In genomic region chr3:99900248-99900647, GRCh38 we compare ENCODE assay signal across 18 cellular contexts.
DNase-seq lines count a peak whose midpoint lies in the region; ATAC-seq and TF ChIP-seq lines count a peak whose summit lies in the region.
"Had no signal": no experiment of that assay in that cellular context is flagged by ENCODE, and none has a peak within 500 bp of the region (broad histone marks: within the 10 kb centered on the region; RNA-seq: fewer than 3 reads in every experiment).

No MANE protein-coding gene starts in this region.

- ATAC-seq in PC-3 (no peak), GM19324 (IDR thresholded peaks at IDR 0.05; ENCODE audit: low FRiP score, unreplicated experiment) (no peak)

- WGBS in GM23248 (ENCODE audit: low coverage in 1 of 2, low lambda C conversion rate in 2 of 2, missing lambda C conversion rate in 2 of 2), 2 experiments: 97 to 100% methylated on average over 1 of the region's 1 CpG
- WGBS in smooth muscle cell (ENCODE audit: low lambda C conversion rate): 100% methylated on average over 1 of the region's 1 CpG

- H2AFZ ChIP-seq in GM23248 (no peak overlapping the region), PC-3 (ENCODE audit: low read length) (no peak overlapping the region), smooth muscle cell (ENCODE audit: low read depth) (no peak overlapping the region)

- CTCF ChIA-PET in PC-3 (lab: Charles Lee): interaction anchor here (0.9 kb wide), 1 partner anchor 354 kb away, joined by 6 read pairs; no protein-coding TSS in a partner anchor

- H3K4me1 ChIP-seq in GM23248 (ENCODE audit: insufficient read depth): peaks cover 61% of the 10 kb centered on the region
- peaks cover 58% of the 10 kb centered on the region for H3K4me1 ChIP-seq in PC-3 (ENCODE audit: insufficient read depth, low read length)
- H3K4me1 ChIP-seq in smooth muscle cell (ENCODE audit: low read depth): peaks cover 24% of the 10 kb centered on the region

- peaks cover 8% of the 10 kb centered on the region; the same call in 1 of the 2 replicates for H3K79me2 ChIP-seq in GM23248 (ENCODE audit: insufficient read depth)
- peaks cover 77% of the 10 kb centered on the region for H3K79me2 ChIP-seq in PC-3 (ENCODE audit: low read length)
- H3K79me2 ChIP-seq in smooth muscle cell (ENCODE audit: low read depth): no peaks in the 10 kb centered on the region

- H3K9me2 ChIP-seq in GM23248 (ENCODE audit: insufficient read depth): no peaks in the 10 kb centered on the region
- H3K9me2 ChIP-seq in PC-3 (replicated peaks; ENCODE audit: low read length): no peaks in the 10 kb centered on the region

- H3K4me2 ChIP-seq in GM23248 (ENCODE audit: unreplicated experiment) (no peak overlapping the region), PC-3 (ENCODE audit: low read length) (peak overlapping the region; percentile 76), smooth muscle cell (no peak overlapping the region)

- TF ChIP-seq CTCF in PC-3 (conservative IDR thresholded peaks at IDR 0.05; ENCODE audit: low read depth, low read length): no peak
- no peak for TF ChIP-seq CTCF in smooth muscle cell (IDR thresholded peaks at IDR 0.05; ENCODE audit: borderline replicate concordance, insufficient read depth, poor library complexity, severe bottlenecking)

- DNase-seq in GM23248 (no peak), PC-3 (no peak), epithelial cell of prostate (ENCODE audit: low read depth, low spot score) (no peak), smooth muscle cell (lab: John Stamatoyannopoulos, UW; ENCODE audit: unreplicated experiment) (no peak), GOT3 (lab: John Stamatoyannopoulos, UW) (no peak), medulla oblongata (ENCODE audit: extremely low spot score) (no peak)
- DNase-seq: KBM-7; NCI-H1092 treated with DMSO at 0.1 percent for 48 hours; NCI-H1694; NCI-H2107; NCI-H226; NCI-H526 treated with DMSO at 0.1 percent for 48 hours; NK-92 treated with Interleukin-12 subunit alpha and Interleukin-12 subunit beta, amount 100 ng/mL, for 24 hours; OCI-M1 had no signal

- intact Hi-C loops in PC-3 (cut with micrococcal nuclease): loop anchor here (2.0 to 5.0 kb wide), 2 partner anchors 147 to 362 kb away; partner anchors contain the start of gene TBC1D23

- H3K27ac ChIP-seq in GM23248 (peak overlapping the region; percentile 71; the same call in 1 of the 2 replicates), PC-3 (ENCODE audit: low read length) (peak overlapping the region; percentile 82), epithelial cell of prostate (peak overlapping the region; percentile 95), smooth muscle cell (ENCODE audit: low read depth) (peak overlapping the region; percentile 96)

- no peaks in the 10 kb centered on the region for H3K27me3 ChIP-seq in GM23248 (replicated peaks; ENCODE audit: insufficient read depth)
- no peaks in the 10 kb centered on the region for H3K27me3 ChIP-seq in PC-3 (ENCODE audit: low read length)
- H3K27me3 ChIP-seq in smooth muscle cell (ENCODE audit: low read depth): no peaks in the 10 kb centered on the region
- H3K27me3 ChIP-seq: BLaER1 treated with 17β-estradiol and CSF1 and Interleukin-3, amounts not matched to agents 10 nM and 100 nM had no signal

- H3F3A ChIP-seq in GM23248 (ENCODE audit: insufficient read depth) (peaks cover 51% of the 10 kb centered on the region), PC-3 (ENCODE audit: low read length, unreplicated experiment) (peaks cover 9% of the 10 kb centered on the region), smooth muscle cell (ENCODE audit: low read depth) (peaks cover 10% of the 10 kb centered on the region)

- H3K36me3 ChIP-seq in GM23248 (ENCODE audit: low read depth): no peaks in the 10 kb centered on the region
- no peaks in the 10 kb centered on the region for H3K36me3 ChIP-seq in PC-3 (ENCODE audit: low read depth, low read length)
- no peaks in the 10 kb centered on the region for H3K36me3 ChIP-seq in smooth muscle cell (ENCODE audit: low read depth)
- H3K36me3 ChIP-seq: BLaER1 treated with 17β-estradiol and CSF1 and Interleukin-3, amounts not matched to agents 10 nM and 100 nM; HAP-1 had no signal

- no TSS peak for BruUV-seq in PC-3 (replicated peaks; lab: Mats Ljungman, UMichigan)

- H3K9me3 ChIP-seq in GM23248 (ENCODE audit: low read depth) (no peaks in the 10 kb centered on the region), PC-3 (ENCODE audit: low read length) (no peaks in the 10 kb centered on the region), smooth muscle cell (replicated peaks; ENCODE audit: low read depth) (no peaks in the 10 kb centered on the region)
- H3K9me3 ChIP-seq: HAP-1 had no signal

- POLR2A ChIA-PET in PC-3 (lab: Charles Lee; ENCODE audit: unreplicated experiment): interaction anchor here (0.6 kb wide), 1 partner anchor 66 kb away, joined by 3 read pairs; no protein-coding TSS in a partner anchor

- no peak overlapping the region for H3K4me3 ChIP-seq in GM23248
- no peak overlapping the region for H3K4me3 ChIP-seq in PC-3 (ENCODE audit: low read length)
- no peak overlapping the region for H3K4me3 ChIP-seq in smooth muscle cell
- H3K4me3 ChIP-seq: BLaER1 treated with 17β-estradiol and CSF1 and Interleukin-3, amounts not matched to agents 10 nM and 100 nM; HAP-1; SK-N-MC had no signal

- H3K9ac ChIP-seq in GM23248: no peak overlapping the region
- H3K9ac ChIP-seq in PC-3 (ENCODE audit: low read length): peak overlapping the region; percentile 42; the same call in 1 of the 2 replicates
- peak overlapping the region; percentile 82 for H3K9ac ChIP-seq in smooth muscle cell (ENCODE audit: low read depth)
- H3K9ac ChIP-seq: BLaER1 treated with 17β-estradiol and CSF1 and Interleukin-3, amounts not matched to agents 10 nM and 100 nM had no signal

- H4K20me1 ChIP-seq in GM23248 (ENCODE audit: insufficient read depth) (no peaks in the 10 kb centered on the region), PC-3 (ENCODE audit: low read length) (no peaks in the 10 kb centered on the region), smooth muscle cell (ENCODE audit: low read depth) (no peaks in the 10 kb centered on the region)

- in situ Hi-C loops in GM23248 (cut with MboI): no loop called here
